23 cellular contexts compared by ENCODE assay signal in the genomic region with DNA sequence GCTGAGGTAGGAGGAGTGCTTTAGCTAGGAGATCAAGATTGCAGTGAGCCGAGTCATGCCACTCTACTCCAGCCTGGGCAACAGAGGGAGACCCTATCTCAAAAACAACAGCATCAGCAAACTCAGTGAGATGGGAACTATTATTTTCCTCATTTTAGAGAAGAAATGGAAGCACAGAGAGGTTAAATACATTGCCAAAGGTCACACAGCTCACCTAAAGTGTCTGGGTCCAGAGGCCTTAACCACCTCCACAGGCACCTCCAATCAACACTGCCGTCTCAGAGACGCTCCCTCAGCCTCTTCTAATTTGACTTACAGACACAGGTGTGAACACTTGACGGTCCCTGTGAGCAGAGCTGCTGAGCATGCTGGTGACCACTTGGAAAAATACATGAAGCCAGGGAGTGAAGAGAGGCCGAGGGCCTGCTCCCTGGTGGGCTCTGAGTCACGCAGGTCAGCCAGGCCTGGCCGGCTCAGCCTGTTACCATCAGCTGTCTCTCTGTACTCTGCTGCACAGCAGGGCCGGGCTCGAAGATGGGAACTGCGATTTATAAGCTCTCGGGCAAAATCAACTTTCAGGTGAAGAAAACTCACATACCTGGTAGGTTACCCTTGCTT.
"Had no signal": no experiment of that assay in that cellular context is flagged by ENCODE, and none has a peak within 500 bp of the region (broad histone marks: within the 10 kb centered on the region; RNA-seq: fewer than 3 reads in every experiment).

No MANE protein-coding gene starts in this region.

- H3K27me3 Mint-ChIP-seq: activated naive CD8-positive, alpha-beta T cell treated with anti-CD3 and anti-CD28 coated beads, Interleukin-2, amount 10 ng/mL, durations not matched to agents 7 days and 5 days; activated T-cell treated with anti-CD3 and anti-CD28 coated beads, Interleukin-2, amount 50 U/mL, for 24 hours had no signal

- DNase-seq: activated CD4-positive, alpha-beta memory T cell treated with anti-CD3 and anti-CD28 coated beads, Interleukin-2, amount 10 ng/mL, durations not matched to agents 7 days and 5 days; activated CD4-positive, alpha-beta T cell treated with anti-CD3 and anti-CD28 coated beads for 48 hours; activated CD4-positive, CD25-positive, alpha-beta regulatory T cell; activated CD8-positive, alpha-beta memory T cell treated with anti-CD3 and anti-CD28 coated beads, Interleukin-2, amount 10 ng/mL, durations not matched to agents 7 days and 5 days; activated naive CD4-positive, alpha-beta T cell treated with Interleukin-2 at 50 U/mL for 16 hours; activated naive CD8-positive, alpha-beta T cell treated with anti-CD3 and anti-CD28 coated beads, Interleukin-2, amount 10 ng/mL, durations not matched to agents 7 days and 5 days; activated T-cell treated with anti-CD3 and anti-CD28 coated beads, Interleukin-2, amount 50 U/mL, for 24 hours; body of pancreas; central memory CD4-positive, alpha-beta T cell; colonic mucosa; head of caudate nucleus; kidney; left lung; midbrain; pancreas; sigmoid colon; transverse colon; uterus had no signal

- H3K4me3 ChIP-seq: body of pancreas, colonic mucosa, left lung, pancreas, sigmoid colon, suprapubic skin, transverse colon, uterus had no signal

- H3K4me1 Mint-ChIP-seq: activated CD4-positive, alpha-beta memory T cell treated with anti-CD3 and anti-CD28 coated beads, Interleukin-2, amount 10 ng/mL, durations not matched to agents 7 days and 5 days; activated naive CD8-positive, alpha-beta T cell treated with anti-CD3 and anti-CD28 coated beads, Interleukin-2, amount 10 ng/mL, durations not matched to agents 7 days and 5 days had no signal

- FAIRE-seq: frontal cortex, kidney, pancreas had no signal

- H3K9me3 Mint-ChIP-seq: activated CD4-positive, alpha-beta memory T cell treated with anti-CD3 and anti-CD28 coated beads, Interleukin-2, amount 10 ng/mL, durations not matched to agents 7 days and 5 days; activated naive CD8-positive, alpha-beta T cell treated with anti-CD3 and anti-CD28 coated beads, Interleukin-2, amount 10 ng/mL, durations not matched to agents 7 days and 5 days; activated T-cell treated with anti-CD3 and anti-CD28 coated beads, Interleukin-2, amount 50 U/mL, for 24 hours; activated T-helper 2 cell treated with anti-CD3 and anti-CD28 coated beads, Interferon-gamma antibody, Interleukin-2, Interleukin-4, amounts not matched to agents 10 μg/mL and 5 μg/mL and 100 μg/mL, durations not matched to agents 14 hours and 24 hours and 36 hours; stimulated activated naive CD8-positive, alpha-beta T cell treated with anti-CD3 and anti-CD28 coated beads, Interleukin-15, Interleukin-2, amounts not matched to agents 100 ng/mL and 50 ng/mL, for 24 hours; T-helper 2 cell treated with Interferon-gamma antibody and Interleukin-4, amounts not matched to agents 5 μg/mL and 100 μg/mL, for 36 hours had no signal

- H3K36me3 ChIP-seq: colonic mucosa, left lung, pancreas, sigmoid colon, suprapubic skin, transverse colon, uterus had no signal

- H3K27ac Mint-ChIP-seq: activated CD4-positive, alpha-beta memory T cell treated with anti-CD3 and anti-CD28 coated beads, Interleukin-2, amount 10 ng/mL, durations not matched to agents 7 days and 5 days; activated CD8-positive, alpha-beta memory T cell treated with anti-CD3 and anti-CD28 coated beads, Interleukin-2, amount 10 ng/mL, durations not matched to agents 7 days and 5 days; activated naive CD8-positive, alpha-beta T cell treated with anti-CD3 and anti-CD28 coated beads, Interleukin-2, amount 10 ng/mL, durations not matched to agents 7 days and 5 days; activated T-cell treated with anti-CD3 and anti-CD28 coated beads, Interleukin-2, amount 50 U/mL, for 24 hours; activated T-helper 2 cell treated with anti-CD3 and anti-CD28 coated beads, Interferon-gamma antibody, Interleukin-2, Interleukin-4, amounts not matched to agents 10 μg/mL and 5 μg/mL and 100 μg/mL, durations not matched to agents 14 hours and 24 hours and 36 hours; stimulated activated naive CD8-positive, alpha-beta T cell treated with anti-CD3 and anti-CD28 coated beads, Interleukin-15, Interleukin-2, amounts not matched to agents 100 ng/mL and 50 ng/mL, for 24 hours; T-helper 2 cell treated with Interferon-gamma antibody and Interleukin-4, amounts not matched to agents 5 μg/mL and 100 μg/mL, for 36 hours had no signal

- H3K9me3 ChIP-seq: body of pancreas, colonic mucosa, left lung, pancreas, sigmoid colon, suprapubic skin, transverse colon, uterus had no signal

- H3K27me3 ChIP-seq: body of pancreas, colonic mucosa, left lung, pancreas, sigmoid colon, suprapubic skin, transverse colon, uterus had no signal

- H3K27ac ChIP-seq: body of pancreas, colonic mucosa, left lung, pancreas, sigmoid colon, suprapubic skin, transverse colon, uterus had no signal

- H3K36me3 Mint-ChIP-seq: activated CD8-positive, alpha-beta memory T cell treated with anti-CD3 and anti-CD28 coated beads, Interleukin-2, amount 10 ng/mL, durations not matched to agents 7 days and 5 days; activated naive CD8-positive, alpha-beta T cell treated with anti-CD3 and anti-CD28 coated beads, Interleukin-2, amount 10 ng/mL, durations not matched to agents 7 days and 5 days had no signal

- ATAC-seq: activated CD8-positive, alpha-beta memory T cell treated with anti-CD3 and anti-CD28 coated beads, Interleukin-2, amount 10 ng/mL, durations not matched to agents 7 days and 5 days; body of pancreas; left lung; pancreas had no signal

- H3K4me3 Mint-ChIP-seq: activated CD4-positive, alpha-beta memory T cell treated with anti-CD3 and anti-CD28 coated beads, Interleukin-2, amount 10 ng/mL, durations not matched to agents 7 days and 5 days; activated CD8-positive, alpha-beta memory T cell treated with anti-CD3 and anti-CD28 coated beads, Interleukin-2, amount 10 ng/mL, durations not matched to agents 7 days and 5 days; activated naive CD8-positive, alpha-beta T cell treated with anti-CD3 and anti-CD28 coated beads, Interleukin-2, amount 10 ng/mL, durations not matched to agents 7 days and 5 days; activated T-cell treated with anti-CD3 and anti-CD28 coated beads, Interleukin-2, amount 50 U/mL, for 24 hours; stimulated activated naive CD8-positive, alpha-beta T cell treated with anti-CD3 and anti-CD28 coated beads, Interleukin-15, Interleukin-2, amounts not matched to agents 100 ng/mL and 50 ng/mL, for 24 hours; T-helper 2 cell treated with Interferon-gamma antibody and Interleukin-4, amounts not matched to agents 5 μg/mL and 100 μg/mL, for 36 hours had no signal

- H3K4me1 ChIP-seq: body of pancreas, colonic mucosa, left lung, pancreas, sigmoid colon, suprapubic skin, transverse colon, uterus had no signal
